In the genomic region with DNA sequence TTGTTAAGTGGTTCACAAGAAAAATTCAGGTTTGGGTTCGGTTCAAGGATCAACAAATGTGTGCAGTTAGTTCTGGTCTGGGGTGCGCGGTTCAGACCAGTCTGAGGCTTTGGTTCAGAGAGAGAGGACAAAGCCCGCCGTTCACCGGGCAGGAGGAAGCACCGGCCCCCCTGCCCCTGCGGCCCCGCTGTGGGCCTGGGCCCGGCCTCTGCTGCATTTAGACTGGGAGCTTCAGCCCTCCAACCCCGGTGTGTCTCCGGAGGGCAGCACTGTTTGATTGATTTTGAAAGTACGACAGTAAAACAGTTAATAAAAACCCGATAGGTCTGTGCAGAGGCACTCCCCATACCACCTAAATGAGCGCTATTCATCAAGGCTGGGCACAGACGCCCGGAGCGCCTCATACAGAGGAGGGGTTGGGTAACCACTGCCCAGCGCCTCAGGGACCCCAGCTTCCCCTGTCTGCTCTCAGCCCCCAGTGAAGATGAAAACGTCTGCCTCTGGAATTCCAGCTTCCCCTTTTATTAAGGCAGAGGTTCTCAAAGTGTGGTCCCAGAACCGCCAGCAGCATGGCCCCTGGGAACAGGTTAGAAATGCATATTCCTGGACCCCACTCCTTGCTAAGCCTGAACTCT, we compare ENCODE assay signal across 17 cellular contexts.
"Had no signal": no experiment of that assay in that cellular context is flagged by ENCODE, and none has a peak within 500 bp of the region (broad histone marks: within the 10 kb centered on the region; RNA-seq: fewer than 3 reads in every experiment).

No MANE protein-coding gene starts in this region.

- H3K9me3 ChIP-seq: psoas muscle, suprapubic skin, upper lobe of left lung had no signal

- H3K27ac ChIP-seq: brain microvascular endothelial cell, psoas muscle, suprapubic skin, upper lobe of left lung had no signal

- DNase-seq: activated CD4-positive, alpha-beta T cell treated with anti-CD3 and anti-CD28 coated beads, Interleukin-2, amount 50 U/mL, for 1 hour; activated CD4-positive, CD25-positive, alpha-beta regulatory T cell; activated effector memory CD4-positive, alpha-beta T cell treated with anti-CD3 and anti-CD28 coated beads, Interleukin-2, amount 50 U/mL, for 16 hours; amniotic stem cell; brain microvascular endothelial cell; naive thymus-derived CD4-positive, alpha-beta T cell; psoas muscle; stimulated activated CD4-positive, alpha-beta T cell treated with anti-CD3 and anti-CD28 coated beads, Interleukin-2, amount 100 ng/mL, for 48 hours; stimulated activated CD8-positive, alpha-beta memory T cell treated with anti-CD3 and anti-CD28 coated beads, Interleukin-4, amount 100 ng/mL, for 48 hours; stimulated activated naive CD8-positive, alpha-beta T cell treated with anti-CD3 and anti-CD28 coated beads, Interleukin-15, Interleukin-2, amounts not matched to agents 100 U/mL and 50 U/mL, for 24 hours; T-helper 1 cell; upper lobe of left lung had no signal

- H3K4me1 ChIP-seq: psoas muscle had no signal

- H3K36me3 Mint-ChIP-seq: activated naive CD4-positive, alpha-beta T cell treated with anti-CD3 and anti-CD28 coated beads, Interleukin-2, amount 50 U/mL, for 72 hours had no signal

- H3K27ac Mint-ChIP-seq: activated naive CD4-positive, alpha-beta T cell treated with anti-CD3 and anti-CD28 coated beads, Interleukin-2, amount 50 U/mL, for 72 hours; activated T-cell treated with anti-CD3 and anti-CD28 coated beads, Interleukin-2, amount 50 U/mL, for 24 hours; naive thymus-derived CD4-positive, alpha-beta T cell had no signal

- H3K36me3 ChIP-seq: brain microvascular endothelial cell, suprapubic skin, upper lobe of left lung had no signal

- H3K4me3 ChIP-seq: lung, psoas muscle, suprapubic skin, upper lobe of left lung had no signal

- H3K4me3 Mint-ChIP-seq: activated T-cell treated with anti-CD3 and anti-CD28 coated beads, Interleukin-2, amount 50 U/mL, for 24 hours; naive thymus-derived CD4-positive, alpha-beta T cell had no signal

- H3K9me3 Mint-ChIP-seq: activated naive CD4-positive, alpha-beta T cell treated with anti-CD3 and anti-CD28 coated beads, Interleukin-2, amount 50 U/mL, for 72 hours; activated T-cell treated with anti-CD3 and anti-CD28 coated beads, Interleukin-2, amount 50 U/mL, for 24 hours had no signal

- H3K27me3 ChIP-seq: upper lobe of left lung had no signal

- ATAC-seq: activated naive CD4-positive, alpha-beta T cell treated with anti-CD3 and anti-CD28 coated beads, Interleukin-2, amount 50 U/mL, for 72 hours; esophagus mucosa; naive thymus-derived CD4-positive, alpha-beta T cell; psoas muscle; stimulated activated naive CD8-positive, alpha-beta T cell treated with anti-CD3 and anti-CD28 coated beads, Interleukin-15, Interleukin-2, amounts not matched to agents 100 U/mL and 50 U/mL, for 24 hours had no signal
